Comparison of ENCODE assay signal across 15 cellular contexts in the genomic region with DNA sequence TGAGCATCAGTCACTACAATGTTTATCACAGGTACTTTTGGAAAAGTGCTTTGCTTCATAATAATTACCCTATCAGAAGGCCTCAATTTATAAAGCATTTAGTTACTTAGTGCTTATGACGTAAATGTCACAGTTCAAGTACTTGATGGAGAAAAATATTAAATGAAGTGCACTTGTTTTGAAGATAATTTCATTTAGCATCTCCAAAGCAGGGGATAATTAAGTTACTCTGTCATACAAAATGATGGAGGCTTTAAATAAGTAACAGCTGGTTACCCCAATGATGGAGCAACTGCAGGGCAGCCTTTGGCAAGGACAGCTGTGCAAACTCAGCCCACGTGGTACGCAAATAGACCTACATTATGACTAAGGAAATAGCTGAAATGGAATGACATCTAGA.
A peak's percentile ranks its signal among the peaks of the same experiment; 100 is the strongest.
DNase-seq lines count a peak whose midpoint lies in the region; ATAC-seq lines count a peak whose summit lies in the region.
"Had no signal": no experiment of that assay in that cellular context is flagged by ENCODE, and none has a peak within 500 bp of the region (broad histone marks: within the 10 kb centered on the region; RNA-seq: fewer than 3 reads in every experiment).

No MANE protein-coding gene starts in this region.

- ATAC-seq in GM19455 (IDR thresholded peaks at IDR 0.05; ENCODE audit: unreplicated experiment) (no peak), HG03457 (IDR thresholded peaks at IDR 0.05; ENCODE audit: unreplicated experiment) (no peak)
- ATAC-seq: A549; stimulated activated naive B cell treated with anti-CD40 and anti-IgM and Interleukin-4, amounts not matched to agents 10 μg/mL and 1 μg/mL and 100 μg/mL, for 72 hours had no signal

- DNase-seq in NCI-H2107 treated with DMSO at 0.1 percent for 48 hours (lab: John Stamatoyannopoulos, UW; ENCODE audit: unreplicated experiment): peak; percentile 81
- no peak for DNase-seq in NCI-H2107 (lab: John Stamatoyannopoulos, UW)
- DNase-seq in NCI-H2081 (lab: John Stamatoyannopoulos, UW): peak; percentile 83 to 97
- peak; percentile 10 for DNase-seq in NCI-H82 treated with DMSO at 0.1 percent for 48 hours (lab: John Stamatoyannopoulos, UW; ENCODE audit: unreplicated experiment)
- DNase-seq in hypothalamus (lab: John Stamatoyannopoulos, UW): no peak
- no peak for DNase-seq in NK-92 (lab: John Stamatoyannopoulos, UW; ENCODE audit: unreplicated experiment)
- DNase-seq: activated CD4-positive, alpha-beta T cell treated with anti-CD3 and anti-CD28 coated beads, Interleukin-2, amount 50 U/mL, for 48 hours; activated T-cell treated with anti-CD3 and anti-CD28 coated beads, Interleukin-2, amount 50 U/mL, for 1 hour; NK-92 treated with Interleukin-12 subunit alpha and Interleukin-12 subunit beta, amount 100 ng/mL, for 24 hours; stimulated activated CD4-positive, alpha-beta T cell treated with anti-CD3 and anti-CD28 coated beads, Interleukin-15, amount 100 ng/mL, for 24 hours; stimulated activated naive B cell treated with anti-CD40 and anti-IgM and Interleukin-4, amounts not matched to agents 10 μg/mL and 1 μg/mL and 100 μg/mL, for 72 hours; transverse colon had no signal

Comparison
In these comparisons a context has a peak if more than half of its experiments do, and no peak if none do; other contexts are left out.
1. DNase-seq: peak in NCI-H2107 treated with DMSO at 0.1 percent for 48 hours (single experiment), NCI-H2081 (2 of 2) and NCI-H82 treated with DMSO at 0.1 percent for 48 hours (single experiment); none in NCI-H2107 (single experiment), hypothalamus (0 of 51) and NK-92 (single experiment).